ENCODE assay signal across 17 cellular contexts in the genomic region with DNA sequence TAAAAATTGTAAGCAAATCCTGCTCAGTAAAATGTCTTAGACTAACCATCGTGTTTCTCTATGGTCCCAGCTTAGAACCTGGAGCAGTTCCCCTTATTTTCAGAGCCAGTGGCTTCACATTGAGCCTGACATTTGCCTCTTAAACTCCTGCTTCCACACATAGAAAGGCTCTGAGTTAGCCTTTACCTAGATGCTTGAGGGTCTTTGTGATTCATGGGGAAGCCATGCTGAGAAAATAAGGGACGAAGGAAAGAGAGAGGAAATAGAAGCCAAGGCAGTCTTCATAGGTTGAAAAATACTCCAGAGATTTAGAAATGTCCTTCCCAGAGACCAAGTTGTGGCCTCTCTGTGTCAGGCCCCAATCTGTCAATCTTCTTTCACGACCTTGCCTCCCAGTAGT. TPM values are rescaled to one million over a fixed set of nuclear protein-coding genes. Genes with fewer than 3 reads are reported as not detected.
A peak's percentile ranks its signal among the peaks of the same experiment; 100 is the strongest.
DNase-seq lines count a peak whose midpoint lies in the region; FAIRE-seq and TF ChIP-seq lines count a peak whose summit lies in the region.
"Had no signal": no experiment of that assay in that cellular context is flagged by ENCODE, and none has a peak within 500 bp of the region (broad histone marks: within the 10 kb centered on the region; RNA-seq: fewer than 3 reads in every experiment).

No MANE protein-coding gene starts in this region.

- DNase-seq in H7 (peak; percentile 11), NT2/D1 (ENCODE audit: low read depth, low spot score) (peak; percentile 79), H1 (ENCODE audit: low read depth in 1 of 2, low spot score in 2 of 2) (no peak), iPS-NIHi7 (ENCODE audit: extremely low spot score) (peak; percentile 36), hypothalamus (lab: John Stamatoyannopoulos, UW) (no peak), DMS53 (lab: John Stamatoyannopoulos, UW) (no peak), cortex of kidney (lab: John Stamatoyannopoulos, UW) (no peak), NCI-H1417 treated with DMSO at 0.1 percent for 48 hours (lab: John Stamatoyannopoulos, UW) (no peak)
- DNase-seq: COR-L47, DMS153, GOT3, NCI-H1417, NCI-H2029, NCI-H2171, NCI-H446, NCI-H69 had no signal

- H3K4me1 ChIP-seq in NT2/D1 (ENCODE audit: insufficient read depth, insufficient read length) = peaks cover 4% of the 10 kb centered on the region
- peaks cover 0 to 3% (median 0%) of the 10 kb centered on the region in 4 experiments; a peak in 2 of 7 replicates for H3K4me1 ChIP-seq in H1 (replicated peaks in 1 of 4; ENCODE audit: control insufficient read depth in 3 of 4, insufficient read depth in 4 of 4, low read length in 3 of 4)

- H3K9me3 ChIP-seq in NT2/D1 (ENCODE audit: insufficient read depth, low read length) (peaks cover 25% of the 10 kb centered on the region; the same call in 1 of the 2 replicates), H1 (ENCODE audit: insufficient read depth in 2 of 2, low read depth in 1 of 2, low read length in 1 of 2) (peaks cover 0 to 2% of the 10 kb centered on the region in 2 experiments; a peak in 1 of 4 replicates)

- H3K4me2 ChIP-seq in H1 (ENCODE audit: insufficient read depth in 1 of 2, low read depth in 2 of 2, low read length in 2 of 2) = peak overlapping the region in 1 of 2 experiments; percentile 35; a peak in 2 of 4 replicates

- H2BK120ac ChIP-seq in H1 (replicated peaks; ENCODE audit: low read depth, low read length) = no peak overlapping the region

- H2AFZ ChIP-seq in H1 (ENCODE audit: low read length) = no peak overlapping the region

- no peaks in the 10 kb centered on the region for H3K36me3 ChIP-seq in H7 (replicated peaks; ENCODE audit: control insufficient read depth, insufficient read depth, low read length)
- H3K36me3 ChIP-seq in NT2/D1 (ENCODE audit: insufficient read depth, insufficient read length, low read length) = no peaks in the 10 kb centered on the region
- H3K36me3 ChIP-seq in H1 (ENCODE audit: control insufficient read depth in 2 of 4, insufficient read depth in 4 of 4, low read length in 3 of 4) = no peaks in the 10 kb centered on the region

- peak overlapping the region; percentile 94; the same call in 1 of the 2 replicates for H2BK12ac ChIP-seq in H1 (ENCODE audit: low read depth, low read length)

- H4K8ac ChIP-seq in H1 (ENCODE audit: extremely low read depth, insufficient read depth, low read length) = no peak overlapping the region

- H3K14ac ChIP-seq in H1 (ENCODE audit: insufficient read length) = no peak overlapping the region

- H2BK20ac ChIP-seq in H1 (ENCODE audit: low read length) = no peak overlapping the region

- TF ChIP-seq CTCF in H1 (IDR thresholded peaks at IDR 0.05; ENCODE audit: control extremely low read depth in 1 of 3, insufficient read depth in 1 of 3, low read depth in 1 of 3, low read length in 3 of 3) = no peak

- no peak overlapping the region for H3K9ac ChIP-seq in NT2/D1 (ENCODE audit: insufficient read length, low read depth)
- no peak overlapping the region for H3K9ac ChIP-seq in H1 (replicated peaks in 1 of 4; ENCODE audit: extremely low read depth in 1 of 4, low read depth in 3 of 4, low read length in 3 of 4)

- H2BK5ac ChIP-seq in H1 (ENCODE audit: low read depth, low read length) = peak overlapping the region; percentile 88

- no peak overlapping the region for H2BK15ac ChIP-seq in H1 (ENCODE audit: low read length)

- H4K5ac ChIP-seq in H1 (ENCODE audit: insufficient read length, low read depth, low read length) = no peak overlapping the region

- CTCF ChIA-PET in H1 (lab: Charles Lee; ENCODE audit: partially characterized antibody) = interaction anchor here (1.1 to 4.5 kb wide), 2 partner anchors 14 to 119 kb away, joined by 3 to 46 read pairs; a partner anchor contains a TSS

- POLR2A ChIA-PET in H1 (lab: Charles Lee; ENCODE audit: partially characterized antibody) = interaction anchor here (1.2 to 1.4 kb wide), 2 partner anchors 15 to 39 kb away, joined by 3 to 6 read pairs; a partner anchor contains a TSS

- no peak overlapping the region for H3K56ac ChIP-seq in H1 (replicated peaks; ENCODE audit: insufficient read length, low read depth, low read length)

- H2AK5ac ChIP-seq in H1 (ENCODE audit: low read depth, low read length) = 0 out of 2 replicates have a peak overlapping the region, but pooled peaks have one; percentile 53

- H4K91ac ChIP-seq in H1 (replicated peaks; ENCODE audit: insufficient read length, low read length) = no peak overlapping the region

- H3K23ac ChIP-seq in H1 (ENCODE audit: insufficient read length) = no peak overlapping the region

- 62% methylated on average over 3 of the region's 3 CpGs; no CpG with 5 or more reads in 1 of the 2 experiments for WGBS in H1 (ENCODE audit: extremely low coverage in 1 of 2, insufficient coverage in 1 of 2, insufficient read length in 1 of 2, insufficient replicate concordance in 2 of 2, low coverage in 1 of 2, low lambda C conversion rate in 2 of 2, missing lambda C conversion rate in 1 of 2), 2 experiments

- H3K27me3 ChIP-seq in H7 (ENCODE audit: control insufficient read depth, insufficient read depth, low read length) = no peaks in the 10 kb centered on the region
- no peaks in the 10 kb centered on the region for H3K27me3 ChIP-seq in NT2/D1 (ENCODE audit: insufficient read depth, insufficient read length)
- no peaks in the 10 kb centered on the region for H3K27me3 ChIP-seq in H1 (replicated peaks in 1 of 4; ENCODE audit: control insufficient read depth in 3 of 4, extremely low read depth in 1 of 4, insufficient read depth in 3 of 4, low read length in 3 of 4)

- no peak for TF ChIP-seq RAD21 in H1 (IDR thresholded peaks at IDR 0.05 in 1 of 2, conservative IDR thresholded peaks at IDR 0.05 in 1 of 2; ENCODE audit: low read depth in 2 of 2, low read length in 2 of 2)

- H3K23me2 ChIP-seq in H1 (ENCODE audit: low read depth, low read length) = no peaks in the 10 kb centered on the region

- no peaks in the 10 kb centered on the region for H3K79me1 ChIP-seq in H1 (ENCODE audit: low read depth, low read length)

- TF ChIP-seq EP300 in H1 (IDR thresholded peaks at IDR 0.05; ENCODE audit: borderline replicate concordance in 1 of 2, low read depth in 2 of 2, low read length in 2 of 2) = no peak

- H3K4me3 ChIP-seq in H7 (ENCODE audit: insufficient read depth, low read depth, low read length) (no peak overlapping the region), NT2/D1 (ENCODE audit: insufficient read length, low read depth) (no peak overlapping the region), H1 (ENCODE audit: extremely low read depth in 1 of 4, insufficient read depth in 2 of 4, low read depth in 3 of 4, low read length in 4 of 4) (no peak overlapping the region)

- no peak for FAIRE-seq in H1 (lab: Jason Lieb, UNC)

- H3K4ac ChIP-seq in H1 (replicated peaks; ENCODE audit: insufficient read length, low read depth, low read length) = no peak overlapping the region

- no peaks in the 10 kb centered on the region for H3K79me2 ChIP-seq in H1 (ENCODE audit: control insufficient read depth in 1 of 2, insufficient read depth in 2 of 2, low read length in 2 of 2)

- peaks cover 0 to 1% of the 10 kb centered on the region in 2 experiments for H4K20me1 ChIP-seq in H1 (replicated peaks in 1 of 2; ENCODE audit: control insufficient read depth in 1 of 2, insufficient read depth in 2 of 2, low read length in 2 of 2)

- no peak overlapping the region for H3K27ac ChIP-seq in H1 (ENCODE audit: low read depth, low read length)
- H3K27ac ChIP-seq: RWPE1 had no signal

- H3K18ac ChIP-seq in H1 (ENCODE audit: extremely low read depth, low read length) = no peak overlapping the region

- TF ChIP-seq POLR2A in H1 (IDR thresholded peaks at IDR 0.05; ENCODE audit: control extremely low read depth in 1 of 2, low read depth in 2 of 2, low read length in 2 of 2) = no peak

TF ChIP-seq in H1, 55 proteins besides CTCF, POLR2A, EP300 and RAD21:
- TF ChIP-seq EGR1 (IDR thresholded peaks at IDR 0.05; ENCODE audit: borderline replicate concordance, low read depth, low read length) (0 out of 2 replicates have a peak, but pooled peaks have one; percentile 29), POU5F1 (IDR thresholded peaks at IDR 0.05; ENCODE audit: low read depth, low read length) (peak; percentile 82; the same call in 1 of the 2 replicates), KDM4A (IDR thresholded peaks at IDR 0.05; ENCODE audit: low read depth, low read length, severe bottlenecking) (no peak), CTBP2 (IDR thresholded peaks at IDR 0.05; ENCODE audit: borderline replicate concordance, insufficient read depth, insufficient read length, low read length) (no peak)
TF ChIP-seq in H1: peak in this region for 2.

RNA-seq across cellular contexts. Expression of a gene that starts 16.1 kb away (rescaled TPM):
- total RNA-seq in H7 (2014; rRNA removed; shearing (Covaris generic)) = 21.7 and 24.6 TPM in 2 replicates
- total RNA-seq in H1 (2021; fragmentation: NEBNext Ultra II Directional; extraction: Animal tissue kit (Norgen Biotek cat#: 25700)) = 20.4 and 21.5 TPM in 2 replicates
- polyA plus RNA-seq in H1 (2011; rRNA removed) = 6.7 and 7.6 TPM in 2 replicates
- 15.5 TPM for polyA plus RNA-seq in H1 (2011; cell fraction: cytosol; rRNA removed)
- polyA plus RNA-seq in H1 (2011; cell fraction: nucleus; rRNA removed) = 3.6 TPM
- polyA plus RNA-seq in H1 (2012, experiment 1 of 2) = 8.4 to 12.3 TPM (median 10.8 TPM) in 4 replicates
- polyA plus RNA-seq in H1 (2012, experiment 2 of 2) = 1.8 TPM
- 10.5 TPM for polyA plus RNA-seq in H1 (2013, experiment 1 of 2)
- 11.2 TPM for polyA plus RNA-seq in H1 (2013, experiment 2 of 2)
- polyA minus RNA-seq in H1 (2011; rRNA and poly(A)+ RNA removed) = 21.0 and 21.4 TPM in 2 replicates
- polyA minus RNA-seq in H1 (2011; cell fraction: cytosol; rRNA and poly(A)+ RNA removed) = 11.5 TPM
- polyA minus RNA-seq in H1 (2011; cell fraction: nucleus; rRNA and poly(A)+ RNA removed) = 7.6 TPM

RNA-seq across cellular contexts. Expression of a gene that starts 53.6 kb away (rescaled TPM):
- 1.9 and 2.6 TPM in 2 replicates for total RNA-seq in H7 (2014; rRNA removed; shearing (Covaris generic))
- 5.8 and 5.9 TPM in 2 replicates for total RNA-seq in H1 (2021; fragmentation: NEBNext Ultra II Directional; extraction: Animal tissue kit (Norgen Biotek cat#: 25700))
- 1.3 and 2.1 TPM in 2 replicates for polyA plus RNA-seq in H1 (2011; rRNA removed)
- 3.1 TPM for polyA plus RNA-seq in H1 (2011; cell fraction: cytosol; rRNA removed)
- polyA plus RNA-seq in H1 (2011; cell fraction: nucleus; rRNA removed) = 1.3 TPM
- polyA plus RNA-seq in H1 (2012, experiment 1 of 2) = 3.9 to 4.9 TPM (median 4.8 TPM) in 4 replicates
- 0.56 TPM for polyA plus RNA-seq in H1 (2012, experiment 2 of 2)
- polyA plus RNA-seq in H1 (2013, experiment 1 of 2) = 1.7 TPM
- polyA plus RNA-seq in H1 (2013, experiment 2 of 2) = 1.9 TPM
- 4.8 and 6.8 TPM in 2 replicates for polyA minus RNA-seq in H1 (2011; rRNA and poly(A)+ RNA removed)
- polyA minus RNA-seq in H1 (2011; cell fraction: cytosol; rRNA and poly(A)+ RNA removed) = 1.2 TPM
- 6.8 TPM for polyA minus RNA-seq in H1 (2011; cell fraction: nucleus; rRNA and poly(A)+ RNA removed)

Comparison
In these comparisons a context has a peak if more than half of its experiments do, and no peak if none do; other contexts are left out.
1. DNase-seq: peak in H7 (single experiment), NT2/D1 (single experiment) and iPS-NIHi7 (single experiment); none in H1 (0 of 2), hypothalamus (0 of 51), DMS53 (single experiment), cortex of kidney (single experiment) and NCI-H1417 treated with DMSO at 0.1 percent for 48 hours (single experiment).